ENCODE assay signal across 8 cellular contexts in genomic region chr12:93442411-93443340, GRCh38. TPM values are rescaled to one million over a fixed set of nuclear protein-coding genes. Genes with fewer than 3 reads are reported as not detected.
DNase-seq lines count a peak whose midpoint lies in the region; ATAC-seq lines count a peak whose summit lies in the region.

No MANE protein-coding gene starts in this region.

- peak overlapping the region; percentile 84 for H3K27ac ChIP-seq in ectodermal cell (ENCODE audit: insufficient read depth, low read depth, low read length, poor library complexity, severe bottlenecking)

- DNase-seq in DMS79 (lab: John Stamatoyannopoulos, UW) = peak; percentile 53
- DNase-seq in NT2/D1 (ENCODE audit: low read depth, low spot score) = no peak
- no peak for DNase-seq in naive thymus-derived CD8-positive, alpha-beta T cell
- DNase-seq in Kasumi-1 (lab: John Stamatoyannopoulos, UW) = no peak
- no peak for DNase-seq in COLO829 (ENCODE audit: low spot score)
- DNase-seq in MV-4-11 (lab: John Stamatoyannopoulos, UW) = no peak

- no peaks in the 10 kb centered on the region for H3K27me3 ChIP-seq in NT2/D1 (ENCODE audit: insufficient read depth, insufficient read length)
- H3K27me3 ChIP-seq in ectodermal cell (ENCODE audit: control insufficient read depth, insufficient read depth, low read length, poor library complexity, severe bottlenecking) = no peaks in the 10 kb centered on the region

- H3K4me1 Mint-ChIP-seq in naive thymus-derived CD8-positive, alpha-beta T cell = peaks cover 38 to 52% (median 48%) of the 10 kb centered on the region in 4 donors

- no peaks in the 10 kb centered on the region for H3K9me3 Mint-ChIP-seq in naive thymus-derived CD8-positive, alpha-beta T cell

- 7 to 10% methylated on average over 19 of the region's 19 CpGs for WGBS in ectodermal cell, 2 experiments

- peaks cover 0 to 4% (median 0%) of the 10 kb centered on the region in 3 donors for H3K36me3 Mint-ChIP-seq in naive thymus-derived CD8-positive, alpha-beta T cell

- ATAC-seq in naive thymus-derived CD8-positive, alpha-beta T cell = no peak
- no peak for ATAC-seq in GM18861 (IDR thresholded peaks at IDR 0.05; ENCODE audit: unreplicated experiment)

- POLR2A ChIA-PET in naive thymus-derived CD8-positive, alpha-beta T cell (lab: Charles Lee) = interaction anchor here (0.6 to 2.1 kb wide), 8 partner anchors 18 to 1090 kb away, joined by 3 to 19 read pairs (median 3); partner anchors contain the start of genes CRADD and MRPL42

- H3K4me3 Mint-ChIP-seq in naive thymus-derived CD8-positive, alpha-beta T cell = peak overlapping the region; percentile 90 to 99 (median 95)

- H3K9ac ChIP-seq in NT2/D1 (ENCODE audit: insufficient read length, low read depth) = peak overlapping the region; percentile 96

- H3K4me1 ChIP-seq in NT2/D1 (ENCODE audit: insufficient read depth, insufficient read length) (peaks cover 2% of the 10 kb centered on the region), ectodermal cell (ENCODE audit: control insufficient read depth, insufficient read depth, low read length) (peaks cover 25% of the 10 kb centered on the region)

- peak overlapping the region; percentile 93 to 100 (median 98) for H3K27ac Mint-ChIP-seq in naive thymus-derived CD8-positive, alpha-beta T cell

- no peaks in the 10 kb centered on the region for H3K27me3 Mint-ChIP-seq in naive thymus-derived CD8-positive, alpha-beta T cell

- H3K4me3 ChIP-seq in NT2/D1 (ENCODE audit: insufficient read length, low read depth) = peak overlapping the region; percentile 79
- H3K4me3 ChIP-seq in ectodermal cell (ENCODE audit: insufficient read depth, low read depth, low read length) = peak overlapping the region; percentile 90

- H3K36me3 ChIP-seq in NT2/D1 (ENCODE audit: insufficient read depth, insufficient read length, low read length) (peaks cover 6% of the 10 kb centered on the region), ectodermal cell (ENCODE audit: control insufficient read depth, insufficient read depth, low read length) (no peaks in the 10 kb centered on the region)

- H3K9me3 ChIP-seq in NT2/D1 (ENCODE audit: insufficient read depth, low read length) (no peaks in the 10 kb centered on the region), ectodermal cell (ENCODE audit: control insufficient read depth, low read length) (no peaks in the 10 kb centered on the region)

RNA-seq across cellular contexts. Expression of gene UBE2N, which starts 0.9 kb away (rescaled TPM):
- 180 TPM for polyA plus RNA-seq in ectodermal cell (2013, experiment 1 of 4)
- polyA plus RNA-seq in ectodermal cell (2013, experiment 2 of 4) = 174 TPM
- 149 TPM for polyA plus RNA-seq in ectodermal cell (2013, experiment 3 of 4)
- polyA plus RNA-seq in ectodermal cell (2013, experiment 4 of 4) = 151 TPM
- 10 to 100 TPM; 66.8 to 73.4 TPM for total RNA-seq in naive thymus-derived CD8-positive, alpha-beta T cell
- 100 to 1,000 TPM; 117 to 123 (median 118) TPM for polyA plus RNA-seq in naive thymus-derived CD8-positive, alpha-beta T cell

RNA-seq across cellular contexts. Expression of gene MRPL42, which starts 24.6 kb away (rescaled TPM):
- polyA plus RNA-seq in ectodermal cell (2013, experiment 1 of 4) = 139 TPM
- 139 TPM for polyA plus RNA-seq in ectodermal cell (2013, experiment 2 of 4)
- 117 TPM for polyA plus RNA-seq in ectodermal cell (2013, experiment 3 of 4)
- polyA plus RNA-seq in ectodermal cell (2013, experiment 4 of 4) = 126 TPM
- total RNA-seq in naive thymus-derived CD8-positive, alpha-beta T cell = 10 to 100 TPM; 35.6 to 40.8 TPM
- polyA plus RNA-seq in naive thymus-derived CD8-positive, alpha-beta T cell = 10 to 100 TPM; 62.4 to 64.6 (median 64.2) TPM
